ENCODE assay signal across 20 cellular contexts in the genomic region with DNA sequence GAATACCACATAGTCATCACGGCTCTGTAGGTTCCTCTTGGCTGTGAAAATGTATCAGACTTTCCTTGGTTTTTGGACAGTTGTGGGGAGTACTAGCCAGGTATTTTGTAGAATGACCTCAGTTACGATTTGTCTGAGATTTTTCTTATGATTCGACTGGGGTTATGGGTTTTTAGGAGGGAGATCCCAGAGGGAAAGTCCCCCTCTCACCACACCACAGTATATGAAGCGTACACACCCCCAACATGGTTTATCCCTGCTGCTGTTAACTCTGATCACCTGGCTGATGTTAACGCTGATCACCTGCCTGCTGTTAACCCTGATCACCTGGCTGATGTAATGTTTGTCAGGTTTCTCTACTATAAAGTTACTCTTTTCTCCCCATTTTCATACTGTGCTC.
DNase-seq lines count a peak whose midpoint lies in the region; ATAC-seq, FAIRE-seq and TF ChIP-seq lines count a peak whose summit lies in the region.
"Had no signal": no experiment of that assay in that cellular context is flagged by ENCODE, and none has a peak within 500 bp of the region (broad histone marks: within the 10 kb centered on the region; RNA-seq: fewer than 3 reads in every experiment).

No MANE protein-coding gene starts in this region.

- H3K9me3 ChIP-seq in keratinocyte (ENCODE audit: control insufficient read depth, low read depth, low read length), result no peaks in the 10 kb centered on the region
- H3K9me3 ChIP-seq: body of pancreas had no signal

- no peak overlapping the region for H3K4me2 ChIP-seq in keratinocyte (ENCODE audit: control insufficient read depth, extremely low read depth, insufficient read depth, low read depth, low read length)
- H3K4me2 ChIP-seq: PC-9 had no signal

- H3K36me3 ChIP-seq in keratinocyte (ENCODE audit: control insufficient read depth in 2 of 2, extremely low read depth in 1 of 2, insufficient read depth in 2 of 2, low read length in 2 of 2), result no peaks in the 10 kb centered on the region

- H3K79me2 ChIP-seq in keratinocyte (ENCODE audit: control insufficient read depth, insufficient read depth, low read length), result no peaks in the 10 kb centered on the region

- H3K27ac ChIP-seq in keratinocyte (ENCODE audit: control insufficient read depth, insufficient read depth, low read length), result peak overlapping the region; percentile 59
- H3K27ac ChIP-seq: body of pancreas, coronary artery, PC-9 had no signal

- no peak overlapping the region for H3K9ac ChIP-seq in keratinocyte (ENCODE audit: control insufficient read depth, extremely low read depth, insufficient read depth, low read length)

- H3K9me1 ChIP-seq in keratinocyte (ENCODE audit: control insufficient read depth, extremely low read depth, insufficient read depth, low read length), result no peaks in the 10 kb centered on the region

- dilution Hi-C loops in keratinocyte (cut with MboI; ENCODE audit: extremely low pct_ligation_motif_present, low sequenced_read_pairs), result loop anchor here (25.0 kb wide), 1 partner anchor 313 kb away; no protein-coding TSS in a partner anchor

- DNase-seq in GM10248 (ENCODE audit: extremely low spot score) (peak; percentile 29), keratinocyte (ENCODE audit: low read depth, low spot score) (no peak), erythroblast (lab: John Stamatoyannopoulos, UW) (no peak), kidney glomerular epithelial cell (lab: John Stamatoyannopoulos, UW) (no peak), HuH-7 (ENCODE audit: low spot score) (no peak)
- no peak for DNase-seq in stimulated activated CD4-positive, alpha-beta T cell treated with anti-CD3 and anti-CD28 coated beads, Interleukin-1b, Interleukin-23, amount 100 ng/mL, for 48 hours
- DNase-seq: activated CD4-positive, alpha-beta T cell treated with anti-CD3 and anti-CD28 coated beads, Interleukin-2, amount 10 ng/mL, durations not matched to agents 24 days and 14 days; activated naive CD4-positive, alpha-beta T cell treated with anti-CD3 and anti-CD28 coated beads, Interleukin-2, amount 50 U/mL, for 16 hours; body of pancreas; foreskin melanocyte; Karpas-422; left cardiac atrium; NCI-H2171; occipital lobe; PC-9 had no signal

- H3K27me3 ChIP-seq in keratinocyte (ENCODE audit: control insufficient read depth, extremely low read depth, insufficient read depth, low read length), result no peaks in the 10 kb centered on the region
- H3K27me3 ChIP-seq: body of pancreas had no signal

- FAIRE-seq in keratinocyte (lab: Jason Lieb, UNC), result no peak

- no peak overlapping the region for H2AFZ ChIP-seq in keratinocyte (ENCODE audit: control insufficient read depth, low read length)
- H2AFZ ChIP-seq: PC-9 had no signal

- no peaks in the 10 kb centered on the region for H4K20me1 ChIP-seq in keratinocyte (ENCODE audit: control insufficient read depth, extremely low read depth, insufficient read depth, low read length)

- H3K4me1 ChIP-seq in keratinocyte (ENCODE audit: control insufficient read depth, extremely low read depth, insufficient read depth, low read length), result peaks cover 20% of the 10 kb centered on the region
- H3K4me1 ChIP-seq: body of pancreas had no signal

- POLR2A ChIA-PET in GM10248 (lab: Yijun Ruan, JAX), result no interaction called here

- no peak for TF ChIP-seq POLR2A in erythroblast (IDR thresholded peaks at IDR 0.05; ENCODE audit: low read length)

- H3K4me3 ChIP-seq in keratinocyte (ENCODE audit: control insufficient read depth in 2 of 3, extremely low read depth in 1 of 3, insufficient read depth in 2 of 3, low read depth in 1 of 3, low read length in 3 of 3), result no peak overlapping the region
- H3K4me3 ChIP-seq: body of pancreas, coronary artery, PC-9 had no signal

- TF ChIP-seq CTCF in GM10248 (IDR thresholded peaks at IDR 0.05; ENCODE audit: control extremely low read depth, extremely low read depth, low read depth, missing control alignments), result no peak
- no peak for TF ChIP-seq CTCF in keratinocyte (optimal IDR thresholded peaks at IDR 0.05 in 1 of 3, IDR thresholded peaks at IDR 0.05 in 1 of 3, conservative IDR thresholded peaks at IDR 0.05 in 1 of 3; ENCODE audit: extremely low read depth in 1 of 3, insufficient read depth in 2 of 3, low read length in 3 of 3)

- ATAC-seq in GM19023 (IDR thresholded peaks at IDR 0.05; ENCODE audit: unreplicated experiment) (peak; percentile 51), HG02885 (IDR thresholded peaks at IDR 0.05; ENCODE audit: poor library complexity, unreplicated experiment) (peak; percentile 59)
- ATAC-seq: body of pancreas, left cardiac atrium, sciatic nerve, SK-N-SH treated with all-trans-retinoic acid at 6 μM for 48 hours had no signal

- CTCF ChIA-PET in GM10248 (lab: Yijun Ruan, JAX), result interaction anchor here (1.5 to 2.0 kb wide), 2 partner anchors 9 to 10 kb away, joined by 8 to 20 read pairs; no protein-coding TSS in a partner anchor
